Comparison of ENCODE assay signal across 10 cellular contexts in the genomic region with DNA sequence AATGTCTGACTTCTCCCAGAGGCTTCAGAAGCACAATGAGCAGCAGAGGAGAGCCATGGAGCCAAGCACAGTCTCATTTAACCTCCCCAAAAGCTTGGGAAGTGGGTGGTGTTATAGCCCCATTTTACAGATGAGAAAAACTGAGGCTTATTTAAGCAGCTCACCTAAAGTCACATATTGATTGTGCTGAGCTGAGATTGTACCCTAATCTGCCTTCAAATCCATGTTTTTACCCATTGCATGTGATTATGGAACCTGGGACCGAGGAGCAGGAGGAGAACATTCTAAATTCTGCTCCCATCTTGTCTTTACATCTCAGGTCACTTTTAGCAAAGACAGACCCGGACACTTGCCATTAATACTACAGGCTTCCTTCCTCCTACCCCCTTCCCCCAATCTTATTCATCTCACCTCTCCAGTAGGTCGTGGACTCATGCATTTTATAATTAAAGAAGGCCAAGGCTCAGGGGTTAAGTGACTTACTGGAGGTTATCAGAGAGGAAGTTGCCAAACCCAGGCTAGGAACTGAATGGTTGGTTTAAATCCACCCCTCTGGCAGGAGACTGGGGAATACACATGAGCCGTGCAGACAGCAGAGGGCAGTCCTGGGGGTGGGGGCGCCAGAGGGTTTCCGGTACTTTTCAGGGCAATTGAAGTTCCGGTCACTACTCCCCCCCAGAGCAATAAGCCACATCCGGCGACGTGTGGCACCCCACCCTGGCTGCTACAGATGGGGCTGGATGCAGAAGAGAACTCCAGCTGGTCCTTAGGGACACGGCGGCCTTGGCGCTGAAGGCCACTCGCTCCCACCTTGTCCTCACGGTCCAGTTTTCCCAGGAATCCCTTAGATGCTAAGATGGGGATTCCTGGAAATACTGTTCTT. TPM values are rescaled to one million over a fixed set of nuclear protein-coding genes. Genes with fewer than 3 reads are reported as not detected.
DNase-seq lines count a peak whose midpoint lies in the region; ATAC-seq, FAIRE-seq and TF ChIP-seq lines count a peak whose summit lies in the region.
"Had no signal": no experiment of that assay in that cellular context is flagged by ENCODE, and none has a peak within 500 bp of the region (broad histone marks: within the 10 kb centered on the region; RNA-seq: fewer than 3 reads in every experiment).

No MANE protein-coding gene starts in this region.

- in situ Hi-C loops in HepG2 (cut with HindIII; ENCODE audit: extremely low pct_ligation_motif_present, low pct_unique_long_range_greater_than_20kb): loop anchor here (5.0 to 10.0 kb wide), 2 partner anchors 45 to 108 kb away; no protein-coding TSS in a partner anchor

- no peaks in the 10 kb centered on the region for H3K27me3 Mint-ChIP-seq in activated naive CD8-positive, alpha-beta T cell treated with anti-CD3 and anti-CD28 coated beads, Interleukin-2, amount 10 ng/mL, durations not matched to agents 7 days and 5 days
- no peaks in the 10 kb centered on the region for H3K27me3 Mint-ChIP-seq in activated naive CD8-positive, alpha-beta T cell treated with anti-CD3 and anti-CD28 coated beads, Interleukin-2, amount 50 U/mL, for 24 hours
- H3K27me3 Mint-ChIP-seq: activated naive CD8-positive, alpha-beta T cell had no signal

- CTCF ChIA-PET in HepG2 (lab: Yijun Ruan, JAX; ENCODE audit: low intra/inter-chr PET ratio, low total read pairs): interaction anchor here (1.0 to 3.4 kb wide), 3 partner anchors 10 to 62 kb away, joined by 3 to 35 read pairs (median 23); no protein-coding TSS in a partner anchor

- 12% methylated on average over 7 of the region's 15 CpGs for WGBS in HepG2 (ENCODE audit: low lambda C conversion rate)

- H3K4me2 ChIP-seq in HepG2 (ENCODE audit: low read depth, low read length): peak overlapping the region; percentile 94

- peak in 1 of 2 experiments; percentile 55; a peak in 2 of 4 replicates for TF ChIP-seq EP300 in HepG2 (IDR thresholded peaks at IDR 0.05; ENCODE audit: low read depth in 2 of 2, low read length in 2 of 2)
- no peak for TF ChIP-seq EP300 in HepG2 (CRISPR knock-in tag; IDR thresholded peaks at IDR 0.05; ENCODE audit: borderline replicate concordance)

- no peaks in the 10 kb centered on the region for H3K79me2 ChIP-seq in HepG2 (ENCODE audit: insufficient read depth, low read length)

- FAIRE-seq in bronchial epithelial cell (lab: Jason Lieb, UNC): no peak
- peak; percentile 86 for FAIRE-seq in HepG2 (lab: Jason Lieb, UNC)

- H3K4me3 Mint-ChIP-seq in activated naive CD8-positive, alpha-beta T cell treated with anti-CD3 and anti-CD28 coated beads, Interleukin-2, amount 10 ng/mL, durations not matched to agents 7 days and 5 days: no peak overlapping the region
- no peak overlapping the region for H3K4me3 Mint-ChIP-seq in activated naive CD8-positive, alpha-beta T cell treated with anti-CD3 and anti-CD28 coated beads, Interleukin-2, amount 50 U/mL, for 24 hours
- H3K4me3 Mint-ChIP-seq: activated naive CD8-positive, alpha-beta T cell; CD4-positive, CD25-positive, alpha-beta regulatory T cell had no signal

- POLR2A ChIA-PET in activated naive CD8-positive, alpha-beta T cell treated with anti-CD3 and anti-CD28 coated beads, Interleukin-2, amount 10 ng/mL, durations not matched to agents 7 days and 5 days (lab: Charles Lee): no interaction called here
- POLR2A ChIA-PET in HepG2 (lab: Yijun Ruan, JAX): interaction anchor here (1.2 kb wide), 1 partner anchor 63 kb away, joined by 3 read pairs; no protein-coding TSS in a partner anchor

- peak; percentile 35 for ATAC-seq in activated naive CD8-positive, alpha-beta T cell treated with anti-CD3 and anti-CD28 coated beads, Interleukin-2, amount 10 ng/mL, durations not matched to agents 7 days and 5 days (ENCODE audit: low read depth)
- no peak for ATAC-seq in activated naive CD8-positive, alpha-beta T cell treated with anti-CD3 and anti-CD28 coated beads, Interleukin-2, amount 50 U/mL, for 24 hours
- ATAC-seq in HepG2: peak; percentile 84
- no peak for ATAC-seq in GM21447 (IDR thresholded peaks at IDR 0.05; ENCODE audit: unreplicated experiment)

- no peaks in the 10 kb centered on the region for H4K20me1 ChIP-seq in HepG2 (ENCODE audit: insufficient read depth, low read length)

- TF ChIP-seq RAD21 in HepG2 (CRISPR knock-in tag; IDR thresholded peaks at IDR 0.05): no peak

- no peak for DNase-seq in activated naive CD8-positive, alpha-beta T cell treated with anti-CD3 and anti-CD28 coated beads, Interleukin-2, amount 10 ng/mL, durations not matched to agents 7 days and 5 days
- no peak for DNase-seq in activated naive CD8-positive, alpha-beta T cell treated with anti-CD3 and anti-CD28 coated beads, Interleukin-2, amount 50 U/mL, for 24 hours
- no peak for DNase-seq in bronchial epithelial cell (ENCODE audit: low read depth)
- DNase-seq in HepG2 (ENCODE audit: low spot score): peak; percentile 84
- DNase-seq in vagina (ENCODE audit: extremely low spot score in 2 of 2): no peak
- no peak for DNase-seq in H4 (ENCODE audit: low spot score)
- no peak for DNase-seq in DMS153 (lab: John Stamatoyannopoulos, UW)

- H3K36me3 ChIP-seq in bronchial epithelial cell (ENCODE audit: control insufficient read depth, insufficient read depth, low read length) (no peaks in the 10 kb centered on the region), HepG2 (replicated peaks in 1 of 2; ENCODE audit: control insufficient read depth in 1 of 2, insufficient read depth in 2 of 2, low read length in 2 of 2) (no peaks in the 10 kb centered on the region), vagina (peaks cover 0 to 34% of the 10 kb centered on the region in 2 donors)

- H3K27ac Mint-ChIP-seq in activated naive CD8-positive, alpha-beta T cell treated with anti-CD3 and anti-CD28 coated beads, Interleukin-2, amount 10 ng/mL, durations not matched to agents 7 days and 5 days: peak overlapping the region; percentile 20
- H3K27ac Mint-ChIP-seq in activated naive CD8-positive, alpha-beta T cell treated with anti-CD3 and anti-CD28 coated beads, Interleukin-2, amount 50 U/mL, for 24 hours: no peak overlapping the region
- H3K27ac Mint-ChIP-seq: activated naive CD8-positive, alpha-beta T cell had no signal

- BruUV-seq in HepG2 (replicated peaks; lab: Mats Ljungman, UMichigan): no TSS peak

- TF ChIP-seq CTCF in bronchial epithelial cell (IDR thresholded peaks at IDR 0.05; ENCODE audit: insufficient read depth, low read length, severe bottlenecking): peak; percentile 4
- peak; percentile 78 for TF ChIP-seq CTCF in HepG2 (CRISPR knock-in tag; IDR thresholded peaks at IDR 0.05)
- no peak for TF ChIP-seq CTCF in vagina (IDR thresholded peaks at IDR 0.05)

- H3K27me3 ChIP-seq in bronchial epithelial cell (ENCODE audit: control insufficient read depth, insufficient read depth, low read length): no peaks in the 10 kb centered on the region
- H3K27me3 ChIP-seq in HepG2 (ENCODE audit: control insufficient read depth in 1 of 2, insufficient read depth in 2 of 2, low read length in 2 of 2): no peaks in the 10 kb centered on the region
- no peaks in the 10 kb centered on the region for H3K27me3 ChIP-seq in vagina

- H3K9me3 Mint-ChIP-seq in activated naive CD8-positive, alpha-beta T cell treated with anti-CD3 and anti-CD28 coated beads, Interleukin-2, amount 10 ng/mL, durations not matched to agents 7 days and 5 days: peaks cover 2% of the 10 kb centered on the region
- no peaks in the 10 kb centered on the region for H3K9me3 Mint-ChIP-seq in activated naive CD8-positive, alpha-beta T cell treated with anti-CD3 and anti-CD28 coated beads, Interleukin-2, amount 50 U/mL, for 24 hours

- H2AFZ ChIP-seq in HepG2 (ENCODE audit: low read length): peak overlapping the region; percentile 5

- peaks cover 33% of the 10 kb centered on the region for H3K4me1 Mint-ChIP-seq in activated naive CD8-positive, alpha-beta T cell treated with anti-CD3 and anti-CD28 coated beads, Interleukin-2, amount 10 ng/mL, durations not matched to agents 7 days and 5 days
- H3K4me1 Mint-ChIP-seq in activated naive CD8-positive, alpha-beta T cell treated with anti-CD3 and anti-CD28 coated beads, Interleukin-2, amount 50 U/mL, for 24 hours: peaks cover 3% of the 10 kb centered on the region

- H3K9me3 ChIP-seq in HepG2 (ENCODE audit: low read length) (no peaks in the 10 kb centered on the region), vagina (no peaks in the 10 kb centered on the region)

- TF ChIP-seq POLR2A in HepG2 (IDR thresholded peaks at IDR 0.05; ENCODE audit: insufficient read depth in 1 of 2, low read depth in 2 of 2, low read length in 2 of 2) (peak in 1 of 2 experiments; percentile 70; a peak in 3 of 4 replicates), vagina (IDR thresholded peaks at IDR 0.05) (no peak)

- intact Hi-C loops in HepG2 (cut with micrococcal nuclease; ENCODE audit: unreplicated experiment): loop anchor here (1.0 to 5.0 kb wide), 3 partner anchors 113 to 187 kb away; a partner anchor contains a TSS
- intact Hi-C loops in vagina (cut with DNase I): loop anchor here (5.0 kb wide), 1 partner anchor 48 kb away; no protein-coding TSS in a partner anchor

- H3K27ac ChIP-seq in HepG2 (ENCODE audit: extremely low read length, insufficient read depth, low read length): peak overlapping the region; percentile 72
- peak overlapping the region; percentile 18 for H3K27ac ChIP-seq in vagina

- H3K4me3 ChIP-seq in bronchial epithelial cell (ENCODE audit: low read depth, low read length) (no peak overlapping the region), HepG2 (replicated peaks in 1 of 3; ENCODE audit: insufficient read depth in 1 of 3, low read depth in 2 of 3, low read length in 3 of 3) (peak overlapping the region; percentile 40 to 73 (median 60); a peak in 5 of 6 replicates), vagina (no peak overlapping the region)

- no peaks in the 10 kb centered on the region for H3K36me3 Mint-ChIP-seq in activated naive CD8-positive, alpha-beta T cell treated with anti-CD3 and anti-CD28 coated beads, Interleukin-2, amount 10 ng/mL, durations not matched to agents 7 days and 5 days
- H3K36me3 Mint-ChIP-seq in activated naive CD8-positive, alpha-beta T cell treated with anti-CD3 and anti-CD28 coated beads, Interleukin-2, amount 50 U/mL, for 24 hours (ENCODE audit: low read depth): no peaks in the 10 kb centered on the region
- H3K36me3 Mint-ChIP-seq: activated naive CD8-positive, alpha-beta T cell; CD4-positive, CD25-positive, alpha-beta regulatory T cell had no signal

- peak overlapping the region; percentile 51 for H3K9ac ChIP-seq in HepG2 (ENCODE audit: insufficient read depth, low read depth, low read length)

- peaks cover 68% of the 10 kb centered on the region for H3K4me1 ChIP-seq in HepG2 (ENCODE audit: insufficient read depth, low read length)
- H3K4me1 ChIP-seq in vagina: peaks cover 35% of the 10 kb centered on the region

RNA-seq across cellular contexts. Expression of a gene that starts 51.0 kb away (rescaled TPM):
- total RNA-seq in activated naive CD8-positive, alpha-beta T cell treated with anti-CD3 and anti-CD28 coated beads, Interleukin-2, amount 10 ng/mL, durations not matched to agents 7 days and 5 days: not detected
- not detected in 2 replicates for total RNA-seq in bronchial epithelial cell
- 0.29 and 0.32 TPM in 2 replicates for total RNA-seq in HepG2 (2016; rRNA removed; fragmentation: Illumina TruSeq; extraction: Trizol)
- 0.71 and 1.4 TPM in 2 replicates for total RNA-seq in HepG2 (2016; cell fraction: cytosol; rRNA removed; fragmentation: Illumina TruSeq; extraction: Trizol; ENCODE audit: low read depth)
- total RNA-seq in HepG2 (2016; cell fraction: insoluble cytoplasmic fraction; rRNA removed; fragmentation: Illumina TruSeq; extraction: Trizol): 0.48 and 0.80 TPM in 2 replicates
- total RNA-seq in HepG2 (2016; cell fraction: membrane; rRNA removed; fragmentation: Illumina TruSeq; extraction: Trizol): 0.37 and 0.55 TPM in 2 replicates
- not detected in 2 replicates for total RNA-seq in HepG2 (2016; cell fraction: nucleus; rRNA removed; fragmentation: Illumina TruSeq; extraction: Trizol)
- polyA plus RNA-seq in HepG2 (2011; rRNA removed): 2.6 and 5.0 TPM in 2 replicates
- polyA plus RNA-seq in HepG2 (2011; cell fraction: cytosol; rRNA removed): 3.4 and 4.2 TPM in 2 replicates
- polyA plus RNA-seq in HepG2 (2011; cell fraction: nucleus; rRNA removed): 1.4 and 3.5 TPM in 2 replicates
- polyA plus RNA-seq in HepG2 (2012): 2.6 and 3.0 TPM in 2 replicates
- polyA plus RNA-seq in HepG2 (2016; cell fraction: cytosol; fragmentation: Illumina TruSeq; extraction: Trizol; ENCODE audit: low read depth): 0.71 and 0.88 TPM in 2 replicates
- 0.54 and 0.76 TPM in 2 replicates for polyA plus RNA-seq in HepG2 (2016; cell fraction: insoluble cytoplasmic fraction; fragmentation: Illumina TruSeq; extraction: Trizol; ENCODE audit: low read depth)
- 0.31 and 0.54 TPM in 2 replicates for polyA plus RNA-seq in HepG2 (2016; cell fraction: membrane; fragmentation: Illumina TruSeq; extraction: Trizol; ENCODE audit: low read depth)
- 1.0 TPM in 1 of 2 replicates, not detected in the other for polyA plus RNA-seq in HepG2 (2016; cell fraction: nucleus; fragmentation: Illumina TruSeq; extraction: Trizol; ENCODE audit: insufficient read depth, low read depth)
- 2.3 TPM in 1 of 2 replicates, not detected in the other for polyA minus RNA-seq in HepG2 (2011; rRNA and poly(A)+ RNA removed; ENCODE audit: low replicate concordance)
- not detected in 2 replicates for polyA minus RNA-seq in HepG2 (2011; cell fraction: cytosol; rRNA and poly(A)+ RNA removed)
- polyA minus RNA-seq in HepG2 (2011; cell fraction: nucleus; rRNA and poly(A)+ RNA removed): not detected in 2 replicates
- 2.7 TPM for total RNA-seq in vagina
- total RNA-seq in H4 (2014; rRNA removed; shearing (Covaris generic)): 0.31 TPM in 1 of 2 replicates, not detected in the other
- total RNA-seq: CD4-positive, CD25-positive, alpha-beta regulatory T cell had no signal
- polyA plus RNA-seq: CD4-positive, CD25-positive, alpha-beta regulatory T cell had no signal

Comparison
In these comparisons a context has a peak if more than half of its experiments do, and no peak if none do; other contexts are left out.
1. ATAC-seq: peak in activated naive CD8-positive, alpha-beta T cell treated with anti-CD3 and anti-CD28 coated beads, Interleukin-2, amount 10 ng/mL, durations not matched to agents 7 days and 5 days (single experiment) and HepG2 (single experiment); none in activated naive CD8-positive, alpha-beta T cell treated with anti-CD3 and anti-CD28 coated beads, Interleukin-2, amount 50 U/mL, for 24 hours (single experiment) and GM21447 (single experiment).
2. H3K4me3 ChIP-seq: peak in HepG2 (3 of 3); none in bronchial epithelial cell (single experiment) and vagina (0 of 2).
3. CTCF ChIP-seq: peak in bronchial epithelial cell (single experiment) and HepG2 (single experiment); none in vagina (0 of 3).